In genomic region chr7:5406957-5407930, GRCh38 we compare ENCODE assay signal across 13 cellular contexts. TPM values are rescaled to one million over a fixed set of nuclear protein-coding genes. Genes with fewer than 3 reads are reported as not detected.
DNase-seq lines count a peak whose midpoint lies in the region; ATAC-seq and TF ChIP-seq lines count a peak whose summit lies in the region.
"Had no signal": no experiment of that assay in that cellular context is flagged by ENCODE, and none has a peak within 500 bp of the region (broad histone marks: within the 10 kb centered on the region; RNA-seq: fewer than 3 reads in every experiment).

No MANE protein-coding gene starts in this region.

- peaks cover 100% of the 10 kb centered on the region for H3K79me2 ChIP-seq in GM23248 (ENCODE audit: insufficient read depth)

- H3F3A ChIP-seq in GM23248 (ENCODE audit: insufficient read depth) = peaks cover 15% of the 10 kb centered on the region

- intact Hi-C loops in sciatic nerve (cut with DNase I) (no loop called here), dorsolateral prefrontal cortex (cut with DNase I) (no loop called here)

- H3K9ac ChIP-seq in GM23248 (peak overlapping the region; percentile 16; the same call in 1 of the 2 replicates), iPS-15b (ENCODE audit: low read depth, low read length) (no peak overlapping the region)

- no peak for ATAC-seq in T-helper 17 cell
- peak; percentile 15 for ATAC-seq in sciatic nerve

- no peaks in the 10 kb centered on the region for H4K20me1 ChIP-seq in GM23248 (ENCODE audit: insufficient read depth)

- no peak overlapping the region for H3K4me2 ChIP-seq in GM23248 (ENCODE audit: unreplicated experiment)

- no peaks in the 10 kb centered on the region for H3K9me3 ChIP-seq in GM23248 (ENCODE audit: low read depth)
- no peaks in the 10 kb centered on the region for H3K9me3 ChIP-seq in T-helper 17 cell (ENCODE audit: control insufficient read depth, low read length, poor library complexity, severe bottlenecking)
- peaks cover 4% of the 10 kb centered on the region for H3K9me3 ChIP-seq in iPS-15b (ENCODE audit: control insufficient read depth, insufficient read depth, low read length)
- H3K9me3 ChIP-seq: vagina had no signal

- WGBS in GM23248 (ENCODE audit: low coverage in 1 of 2, low lambda C conversion rate in 2 of 2, missing lambda C conversion rate in 2 of 2), 2 experiments = 86 to 87% methylated on average over 24 of the region's 24 CpGs

- peaks cover 14% of the 10 kb centered on the region; the same call in 1 of the 2 replicates for H3K36me3 ChIP-seq in GM23248 (ENCODE audit: low read depth)
- H3K36me3 ChIP-seq in iPS-15b (ENCODE audit: control insufficient read depth, insufficient read depth, low read length) = no peaks in the 10 kb centered on the region
- H3K36me3 ChIP-seq: vagina had no signal

- H3K27ac ChIP-seq in GM23248 (peak overlapping the region; percentile 82), dorsolateral prefrontal cortex (peak overlapping the region in 11 of 59 donors; percentile 2 to 52 (median 21))
- H3K27ac ChIP-seq: vagina had no signal

- peak overlapping the region; percentile 3 for H3K27ac Mint-ChIP-seq in T-helper 17 cell

- H2AFZ ChIP-seq in GM23248 = no peak overlapping the region

- H3K4me3 Mint-ChIP-seq in T-helper 17 cell = no peak overlapping the region
- H3K4me3 Mint-ChIP-seq: central memory CD8-positive, alpha-beta T cell had no signal

- peaks cover 13% of the 10 kb centered on the region for H3K4me1 ChIP-seq in GM23248 (ENCODE audit: insufficient read depth)
- H3K4me1 ChIP-seq in iPS-15b (ENCODE audit: control insufficient read depth, insufficient read depth, low read length) = peaks cover 7% of the 10 kb centered on the region

- H3K4me1 Mint-ChIP-seq in T-helper 17 cell = peaks cover 4% of the 10 kb centered on the region
- H3K4me1 Mint-ChIP-seq: central memory CD8-positive, alpha-beta T cell had no signal

- no peak for DNase-seq in GM23248
- no peak for DNase-seq in T-helper 17 cell
- no peak for DNase-seq in sciatic nerve (ENCODE audit: low spot score)
- no peak for DNase-seq in NCI-H446 treated with DMSO at 0.1 percent for 48 hours (lab: John Stamatoyannopoulos, UW)
- no peak for DNase-seq in dorsolateral prefrontal cortex
- DNase-seq in stimulated activated CD4-positive, alpha-beta T cell treated with anti-CD3 and anti-CD28 coated beads, Interleukin-15, amount 100 ng/mL, for 24 hours = no peak
- no peak for DNase-seq in NCI-H510A (lab: John Stamatoyannopoulos, UW)
- DNase-seq: NCI-H524, SIG-M5 had no signal

- H3K9me2 ChIP-seq in GM23248 (ENCODE audit: insufficient read depth) = no peaks in the 10 kb centered on the region

- in situ Hi-C loops in GM23248 (cut with MboI) = no loop called here

- H3K27me3 Mint-ChIP-seq in T-helper 17 cell = peaks cover 27% of the 10 kb centered on the region

- H3K27me3 ChIP-seq in GM23248 (replicated peaks; ENCODE audit: insufficient read depth) = no peaks in the 10 kb centered on the region
- peaks cover 6% of the 10 kb centered on the region for H3K27me3 ChIP-seq in iPS-15b (ENCODE audit: control insufficient read depth, insufficient read depth, low read length)
- H3K27me3 ChIP-seq in dorsolateral prefrontal cortex = no peaks in the 10 kb centered on the region
- H3K27me3 ChIP-seq: vagina had no signal

- no peak for TF ChIP-seq CTCF in dorsolateral prefrontal cortex (IDR thresholded peaks at IDR 0.05 in 54 of 56, conservative IDR thresholded peaks at IDR 0.05 in 2 of 56; ENCODE audit: low read depth in 1 of 56, partially characterized antibody in 56 of 56)

- no peak overlapping the region for H3K4me3 ChIP-seq in GM23248
- H3K4me3 ChIP-seq in iPS-15b (ENCODE audit: low read depth, low read length) = peak overlapping the region; percentile 46
- no peak overlapping the region for H3K4me3 ChIP-seq in dorsolateral prefrontal cortex
- H3K4me3 ChIP-seq: lung had no signal

- H3K36me3 Mint-ChIP-seq in T-helper 17 cell (ENCODE audit: low read depth) = no peaks in the 10 kb centered on the region

RNA-seq across cellular contexts. Expression of gene TNRC18, which starts 16.4 kb away (rescaled TPM):
- total RNA-seq in GM23248 (2014; rRNA removed; shearing (Covaris generic)) = 47.4 and 51.8 TPM in 2 replicates
- 3.7 and 4.8 TPM in 2 replicates for polyA plus RNA-seq in GM23248 (2016; fragmentation: Nextera tagmentation; extraction: Ambion mirVana)
- total RNA-seq in T-helper 17 cell (10 to 100 TPM; 54.5 to 67.6 TPM), sciatic nerve (107 TPM), dorsolateral prefrontal cortex (100 to 1,000 TPM in 42 of 120 experiments, 10 to 100 TPM in 78; 56.1 to 138 (median 94.7) TPM)
